ENCODE assay signal across 1 cellular context in genomic region chr17:68125471-68125870, GRCh38.
TF ChIP-seq lines count a peak whose summit lies in the region.

No MANE protein-coding gene starts in this region.

TF ChIP-seq in GM23338, 12 proteins besides CTCF, POLR2A, EP300 and RAD21 (continued from another document):
- TF ChIP-seq ZNF462 (CRISPR knock-in tag; IDR thresholded peaks at IDR 0.05): no peak
- TF ChIP-seq CREB1 (CRISPR knock-in tag; IDR thresholded peaks at IDR 0.05; ENCODE audit: low read depth): no peak
- no peak for TF ChIP-seq NANOG (IDR thresholded peaks at IDR 0.05; ENCODE audit: borderline replicate concordance)
- TF ChIP-seq JUNB (IDR thresholded peaks at IDR 0.05; ENCODE audit: unreplicated experiment): no peak
